Comparison of ENCODE assay signal across 18 cellular contexts in the genomic region with DNA sequence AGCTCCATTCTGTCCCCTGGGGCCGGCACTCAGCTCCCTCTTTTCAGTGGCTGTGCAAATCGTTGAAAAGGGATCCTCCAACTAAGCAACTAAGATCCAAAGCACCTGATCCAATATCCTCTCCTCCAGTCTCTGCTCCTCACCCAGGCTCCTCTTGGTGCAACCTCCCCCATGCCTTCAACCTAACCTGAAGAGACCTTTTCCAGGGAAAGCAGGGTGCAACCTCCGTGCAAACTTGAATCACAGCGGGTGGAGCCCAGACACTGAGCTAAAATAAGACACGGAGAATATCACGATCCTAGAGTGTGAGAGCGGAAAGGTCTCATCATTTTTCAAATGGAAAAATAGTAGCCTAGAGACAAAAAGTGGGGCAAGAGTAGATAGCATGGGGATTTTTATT.
DNase-seq lines count a peak whose midpoint lies in the region; ATAC-seq lines count a peak whose summit lies in the region.
"Had no signal": no experiment of that assay in that cellular context is flagged by ENCODE, and none has a peak within 500 bp of the region (broad histone marks: within the 10 kb centered on the region; RNA-seq: fewer than 3 reads in every experiment).

No MANE protein-coding gene starts in this region.

- CTCF ChIA-PET in activated naive CD4-positive, alpha-beta T cell treated with anti-CD3 and anti-CD28 coated beads, Interleukin-2, amount 10 ng/mL, durations not matched to agents 7 days and 5 days (lab: Charles Lee) = no interaction called here

- no peak overlapping the region for H3K27ac Mint-ChIP-seq in activated naive CD4-positive, alpha-beta T cell treated with anti-CD3 and anti-CD28 coated beads, Interleukin-2, amount 10 ng/mL, durations not matched to agents 7 days and 5 days
- H3K27ac Mint-ChIP-seq: CD8-positive, alpha-beta memory T cell had no signal

- no peak overlapping the region for H3K27ac ChIP-seq in caudate nucleus (ENCODE audit: low read depth, low read length)
- H3K27ac ChIP-seq: BLaER1 had no signal

- H3K36me3 Mint-ChIP-seq in activated naive CD4-positive, alpha-beta T cell treated with anti-CD3 and anti-CD28 coated beads, Interleukin-2, amount 10 ng/mL, durations not matched to agents 7 days and 5 days = no peaks in the 10 kb centered on the region
- H3K36me3 Mint-ChIP-seq: CD14-positive monocyte; CD4-positive, alpha-beta memory T cell; CD4-positive, CD25-positive, alpha-beta regulatory T cell; CD8-positive, alpha-beta memory T cell had no signal

- peaks cover 2% of the 10 kb centered on the region for H3K9me3 Mint-ChIP-seq in activated naive CD4-positive, alpha-beta T cell treated with anti-CD3 and anti-CD28 coated beads, Interleukin-2, amount 10 ng/mL, durations not matched to agents 7 days and 5 days

- H3K4me3 Mint-ChIP-seq in activated naive CD4-positive, alpha-beta T cell treated with anti-CD3 and anti-CD28 coated beads, Interleukin-2, amount 10 ng/mL, durations not matched to agents 7 days and 5 days = no peak overlapping the region
- H3K4me3 Mint-ChIP-seq: CD4-positive, alpha-beta memory T cell; CD4-positive, CD25-positive, alpha-beta regulatory T cell; CD8-positive, alpha-beta memory T cell had no signal

- no peaks in the 10 kb centered on the region for H3K4me1 Mint-ChIP-seq in activated naive CD4-positive, alpha-beta T cell treated with anti-CD3 and anti-CD28 coated beads, Interleukin-2, amount 10 ng/mL, durations not matched to agents 7 days and 5 days
- H3K4me1 Mint-ChIP-seq: CD4-positive, alpha-beta memory T cell; CD4-positive, CD25-positive, alpha-beta regulatory T cell; CD8-positive, alpha-beta memory T cell had no signal

- peaks cover 21% of the 10 kb centered on the region for H3K27me3 Mint-ChIP-seq in activated naive CD4-positive, alpha-beta T cell treated with anti-CD3 and anti-CD28 coated beads, Interleukin-2, amount 10 ng/mL, durations not matched to agents 7 days and 5 days

- DNase-seq in caudate nucleus (lab: John Stamatoyannopoulos, UW) = peak in 41 of 61 donors; percentile 5 to 89 (median 40)
- peak; percentile 27 for DNase-seq in islet precursor cell
- DNase-seq in putamen (ENCODE audit: low spot score) = peak; percentile 77
- no peak for DNase-seq in activated naive CD4-positive, alpha-beta T cell treated with anti-CD3 and anti-CD28 coated beads, Interleukin-2, amount 10 ng/mL, durations not matched to agents 7 days and 5 days
- DNase-seq in activated T-cell treated with anti-CD3 and anti-CD28 coated beads, Interleukin-2, amount 50 U/mL, for 1 hour = no peak
- DNase-seq: 8988T; ACHN; BE2C; C1 segment of cervical spinal cord; CD4-positive, alpha-beta memory T cell; CD4-positive, CD25-positive, alpha-beta regulatory T cell; CD8-positive, alpha-beta memory T cell; COR-L47; DMS79 treated with DMSO at 0.1 percent for 48 hours; GF-D8 had no signal

- ATAC-seq in HG03354 (IDR thresholded peaks at IDR 0.05; ENCODE audit: poor library complexity, severe bottlenecking, unreplicated experiment) = no peak

Comparison
In these comparisons a context has a peak if more than half of its experiments do, and no peak if none do; other contexts are left out.
1. DNase-seq: peak in caudate nucleus (41 of 61), islet precursor cell (single experiment) and putamen (single experiment); none in activated naive CD4-positive, alpha-beta T cell treated with anti-CD3 and anti-CD28 coated beads, Interleukin-2, amount 10 ng/mL, durations not matched to agents 7 days and 5 days (single experiment) and activated T-cell treated with anti-CD3 and anti-CD28 coated beads, Interleukin-2, amount 50 U/mL, for 1 hour (single experiment).